1 cellular context compared by ENCODE assay signal in genomic region chr5:1514819-1515310, GRCh38.
TF ChIP-seq lines count a peak whose summit lies in the region.

No MANE protein-coding gene starts in this region.

TF ChIP-seq in H1, 55 proteins besides CTCF, POLR2A, EP300 and RAD21 (continued from another document):
- peak; percentile 56; the same call in 1 of the 2 replicates for TF ChIP-seq MAX (IDR thresholded peaks at IDR 0.05)
- peak; percentile 35; the same call in 1 of the 2 replicates for TF ChIP-seq POLR2AphosphoS5 (IDR thresholded peaks at IDR 0.05; ENCODE audit: low read depth, low read length)
- peak; percentile 92 for TF ChIP-seq TEAD4 (IDR thresholded peaks at IDR 0.05; ENCODE audit: low read depth, low read length)
- peak; percentile 11; the same call in 1 of the 2 replicates for TF ChIP-seq GABPA (IDR thresholded peaks at IDR 0.05; ENCODE audit: borderline replicate concordance, insufficient read depth, low read length)
- TF ChIP-seq TCF12 (IDR thresholded peaks at IDR 0.05; ENCODE audit: low read depth, low read length) = peak; percentile 85
- TF ChIP-seq YY1 (IDR thresholded peaks at IDR 0.05; ENCODE audit: low read depth, low read length) = peak; percentile 47; the same call in 1 of the 2 replicates
- TF ChIP-seq ATF2 (IDR thresholded peaks at IDR 0.05; ENCODE audit: low read length) = peak; percentile 53; the same call in 1 of the 2 replicates
- peak; percentile 70; the same call in 1 of the 2 replicates for TF ChIP-seq CHD2 (IDR thresholded peaks at IDR 0.05; ENCODE audit: low read length)
- peak; percentile 88; the same call in 1 of the 2 replicates for TF ChIP-seq RBBP5 (IDR thresholded peaks at IDR 0.05; ENCODE audit: borderline replicate concordance, low read depth, low read length)
- peak; percentile 35; the same call in 1 of the 2 replicates for TF ChIP-seq TBP (IDR thresholded peaks at IDR 0.05; ENCODE audit: low read depth, low read length)
- TF ChIP-seq BCL11A (IDR thresholded peaks at IDR 0.05; ENCODE audit: low read depth in 2 of 2, low read length in 2 of 2) = peak; percentile 33 to 86
- 0 out of 4 replicates have a peak, but pooled peaks of 1 of the 2 experiments have one; percentile 1 for TF ChIP-seq SIN3A (conservative IDR thresholded peaks at IDR 0.05 in 1 of 2, IDR thresholded peaks at IDR 0.05 in 1 of 2; ENCODE audit: low read depth in 1 of 2, low read length in 2 of 2)
- TF ChIP-seq ASH2L (IDR thresholded peaks at IDR 0.05; ENCODE audit: low read length) = peak; percentile 85
